Comparison of ENCODE assay signal across 8 cellular contexts in the genomic region with DNA sequence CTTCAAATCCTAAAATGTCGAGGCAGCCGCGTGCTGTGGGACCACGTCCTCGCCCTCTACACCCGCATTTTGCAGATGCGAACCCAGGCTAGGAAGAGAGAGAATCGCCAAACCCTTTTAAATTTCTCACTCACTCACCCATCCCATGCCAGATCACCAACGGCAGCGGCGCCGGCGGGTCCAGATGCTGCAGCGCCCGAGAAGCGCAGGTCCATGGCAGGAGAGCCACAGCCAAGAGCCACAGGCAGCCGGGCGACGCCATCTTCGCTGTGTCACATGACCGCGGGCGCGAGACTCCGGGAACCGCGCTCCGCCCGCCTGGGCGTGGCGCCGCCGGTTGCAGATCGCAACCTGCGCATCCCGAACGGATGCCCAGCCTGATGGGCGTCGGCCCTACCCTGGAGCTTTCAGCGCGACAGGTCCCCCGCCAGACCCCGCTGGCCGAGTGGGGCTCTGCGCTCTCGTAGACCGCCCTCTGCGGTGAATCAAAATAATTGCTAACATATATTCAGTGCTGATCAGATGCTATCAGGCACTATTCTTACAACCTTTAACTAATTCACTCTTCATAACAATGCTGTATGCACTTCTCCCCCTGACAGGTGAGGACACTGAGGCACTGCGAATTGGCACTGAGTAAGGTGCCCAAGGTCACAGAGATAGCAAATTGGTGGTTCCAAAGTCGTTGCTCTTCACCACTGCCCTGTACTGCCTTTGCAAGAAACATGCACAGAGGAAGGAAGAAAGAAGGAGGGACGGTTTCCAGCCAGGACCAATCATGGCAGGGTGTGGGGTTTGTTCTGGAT. TPM values are rescaled to one million over a fixed set of nuclear protein-coding genes. Genes with fewer than 3 reads are reported as not detected.
DNase-seq lines count a peak whose midpoint lies in the region; ATAC-seq, FAIRE-seq and TF ChIP-seq lines count a peak whose summit lies in the region.

Gene PPT1 (minus strand): TSS at position 276 of the 806 bp plus-strand sequence. CDS start 14 bp downstream, at position 262.

- TF ChIP-seq EP300 in HepG2 (IDR thresholded peaks at IDR 0.05; ENCODE audit: low read depth in 2 of 2, low read length in 2 of 2) (no peak), HepG2 (CRISPR knock-in tag; IDR thresholded peaks at IDR 0.05; ENCODE audit: borderline replicate concordance) (0 out of 2 replicates have a peak, but pooled peaks have one; percentile 39)

- H3K9ac ChIP-seq in HepG2 (ENCODE audit: insufficient read depth, low read depth, low read length), result peak within 1 kb of the TSS; percentile 63

- peak; percentile 79 for ATAC-seq in GM18517 (IDR thresholded peaks at IDR 0.05; ENCODE audit: unreplicated experiment)
- peak; percentile 79 for ATAC-seq in HG03196 (IDR thresholded peaks at IDR 0.05; ENCODE audit: unreplicated experiment)
- ATAC-seq in HepG2, result peak; percentile 98

- H3K27ac Mint-ChIP-seq in dendritic cell treated with granulocyte-macrophage colony-stimulating factor and Interleukin-4, amounts not matched to agents 40 ng/mL and 50 ng/mL, for 4 days, result peak within 1 kb of the TSS; percentile 93

- in situ Hi-C loops in HepG2 (cut with HindIII; ENCODE audit: extremely low pct_ligation_motif_present, low pct_unique_long_range_greater_than_20kb), result no loop called here

- peak within 1 kb of the TSS; percentile 62 to 84 (median 73) for H3K4me3 ChIP-seq in HepG2 (replicated peaks in 1 of 3; ENCODE audit: insufficient read depth in 1 of 3, low read depth in 2 of 3, low read length in 3 of 3)

- peak; percentile 77 to 90 for TF ChIP-seq POLR2A in HepG2 (IDR thresholded peaks at IDR 0.05; ENCODE audit: insufficient read depth in 1 of 2, low read depth in 2 of 2, low read length in 2 of 2)

- peak; percentile 18 for TF ChIP-seq CTCF in HepG2 (CRISPR knock-in tag; IDR thresholded peaks at IDR 0.05)

- H3K36me3 ChIP-seq in HepG2 (replicated peaks in 1 of 2; ENCODE audit: control insufficient read depth in 1 of 2, insufficient read depth in 2 of 2, low read length in 2 of 2), result peaks cover 2 to 3% of the 10 kb centered on the region in 2 experiments; a peak in 2 of 5 replicates

- H3K9me3 Mint-ChIP-seq in dendritic cell treated with granulocyte-macrophage colony-stimulating factor and Interleukin-4, amounts not matched to agents 40 ng/mL and 50 ng/mL, for 4 days, result peaks cover 3% of the 10 kb centered on the region

- TF ChIP-seq RAD21 in HepG2 (CRISPR knock-in tag; IDR thresholded peaks at IDR 0.05), result no peak

- peak within 1 kb of the TSS; percentile 95 for H3K4me3 Mint-ChIP-seq in dendritic cell treated with granulocyte-macrophage colony-stimulating factor and Interleukin-4, amounts not matched to agents 40 ng/mL and 50 ng/mL, for 4 days

- H3K79me2 ChIP-seq in HepG2 (ENCODE audit: insufficient read depth, low read length), result peaks cover 13% of the 10 kb centered on the region

- peaks cover 7% of the 10 kb centered on the region for H3K27me3 Mint-ChIP-seq in dendritic cell treated with granulocyte-macrophage colony-stimulating factor and Interleukin-4, amounts not matched to agents 40 ng/mL and 50 ng/mL, for 4 days

- peaks cover 33% of the 10 kb centered on the region for H3K36me3 Mint-ChIP-seq in dendritic cell treated with granulocyte-macrophage colony-stimulating factor and Interleukin-4, amounts not matched to agents 40 ng/mL and 50 ng/mL, for 4 days (ENCODE audit: low read depth)

- intact Hi-C loops in dendritic cell treated with granulocyte-macrophage colony-stimulating factor and Interleukin-4, amounts not matched to agents 40 ng/mL and 50 ng/mL, for 4 days (cut with micrococcal nuclease), result loop anchor here (10.0 kb wide), 1 partner anchor 68 kb away; the partner anchor contains the start of gene RLF
- intact Hi-C loops in HepG2 (cut with micrococcal nuclease; ENCODE audit: unreplicated experiment), result no loop called here

- H3K4me1 ChIP-seq in HepG2 (ENCODE audit: insufficient read depth, low read length), result peaks cover 37% of the 10 kb centered on the region

- CTCF ChIA-PET in HepG2 (lab: Yijun Ruan, JAX; ENCODE audit: low intra/inter-chr PET ratio, low total read pairs), result no interaction called here

- H3K27ac ChIP-seq in HepG2 (ENCODE audit: extremely low read length, insufficient read depth, low read length), result peak within 1 kb of the TSS; percentile 14

- peaks cover 35% of the 10 kb centered on the region for H3K4me1 Mint-ChIP-seq in dendritic cell treated with granulocyte-macrophage colony-stimulating factor and Interleukin-4, amounts not matched to agents 40 ng/mL and 50 ng/mL, for 4 days (ENCODE audit: low read depth)

- peaks cover 0 to 4% of the 10 kb centered on the region in 2 experiments; a peak in 1 of 5 replicates for H3K27me3 ChIP-seq in HepG2 (ENCODE audit: control insufficient read depth in 1 of 2, insufficient read depth in 2 of 2, low read length in 2 of 2)

- DNase-seq in 8988T, result peak; percentile 66
- DNase-seq in NCI-H510A treated with DMSO at 0.1 percent for 48 hours (lab: John Stamatoyannopoulos, UW), result peak; percentile 98
- DNase-seq in activated CD4-positive, alpha-beta T cell treated with anti-CD3 and anti-CD28 coated beads, Interleukin-2, amount 50 U/mL, for 24 hours (ENCODE audit: low read depth in 1 of 2, low spot score in 1 of 2), result peak; percentile 52 to 55
- DNase-seq in HepG2 (ENCODE audit: low spot score), result peak; percentile 56
- peak; percentile 74 to 75 for DNase-seq in stimulated activated CD4-positive, alpha-beta T cell treated with anti-CD3 and anti-CD28 coated beads, Interleukin-2, amount 100 ng/mL, for 48 hours

- FAIRE-seq in HepG2 (lab: Jason Lieb, UNC), result no peak

- peak within 1 kb of the TSS; percentile 100 for H3K4me2 ChIP-seq in HepG2 (ENCODE audit: low read depth, low read length)

- under 1% methylated on average over 13 of the region's 51 CpGs for WGBS in HepG2 (ENCODE audit: low lambda C conversion rate)

- POLR2A ChIA-PET in HepG2 (lab: Yijun Ruan, JAX), result no interaction called here

- no peaks in the 10 kb centered on the region for H4K20me1 ChIP-seq in HepG2 (ENCODE audit: insufficient read depth, low read length)

- no TSS peak for BruUV-seq in HepG2 (replicated peaks; lab: Mats Ljungman, UMichigan)

- H2AFZ ChIP-seq in HepG2 (ENCODE audit: low read length), result peak within 1 kb of the TSS; percentile 99

- peaks cover under 1% of the 10 kb centered on the region; the same call in 1 of the 2 replicates for H3K9me3 ChIP-seq in HepG2 (ENCODE audit: low read length)

TF ChIP-seq in HepG2, 621 proteins besides CTCF, POLR2A, EP300 and RAD21 (continues in another document):
- TF ChIP-seq SALL2 (CRISPR knock-in tag; IDR thresholded peaks at IDR 0.05) (peak; percentile 62; the same call in 1 of the 2 replicates), ZSCAN21 (CRISPR knock-in tag; IDR thresholded peaks at IDR 0.05; ENCODE audit: borderline replicate concordance) (no peak; the same call in 1 of the 2 replicates), NPAS2 (CRISPR knock-in tag; IDR thresholded peaks at IDR 0.05; ENCODE audit: borderline replicate concordance) (no peak), SP1 (IDR thresholded peaks at IDR 0.05) (no peak), SP1 (CRISPR knock-in tag; IDR thresholded peaks at IDR 0.05) (peak; percentile 57), EEA1 (CRISPR knock-in tag; IDR thresholded peaks at IDR 0.05; ENCODE audit: borderline replicate concordance) (0 out of 2 replicates have a peak, but pooled peaks have one; percentile 21), ARID3A (IDR thresholded peaks at IDR 0.05; ENCODE audit: low read depth, low read length) (no peak), RNF2 (conservative IDR thresholded peaks at IDR 0.05; ENCODE audit: low read depth) (peak; percentile 98), ZZZ3 (CRISPR knock-in tag; IDR thresholded peaks at IDR 0.05; ENCODE audit: borderline replicate concordance) (0 out of 2 replicates have a peak, but pooled peaks have one; percentile 54), TBX2 (CRISPR knock-in tag; IDR thresholded peaks at IDR 0.05; ENCODE audit: borderline replicate concordance) (peak; percentile 74; the same call in 1 of the 2 replicates)

RNA-seq across cellular contexts. Expression of gene PPT1, which starts in this region (rescaled TPM):
- 79.5 and 129 TPM in 2 replicates for total RNA-seq in HepG2 (2016; rRNA removed; fragmentation: Illumina TruSeq; extraction: Trizol)
- total RNA-seq in HepG2 (2016; cell fraction: cytosol; rRNA removed; fragmentation: Illumina TruSeq; extraction: Trizol; ENCODE audit: low read depth), result 9.2 and 11.5 TPM in 2 replicates
- total RNA-seq in HepG2 (2016; cell fraction: insoluble cytoplasmic fraction; rRNA removed; fragmentation: Illumina TruSeq; extraction: Trizol), result 76.9 and 130 TPM in 2 replicates
- 47.3 and 53.7 TPM in 2 replicates for total RNA-seq in HepG2 (2016; cell fraction: membrane; rRNA removed; fragmentation: Illumina TruSeq; extraction: Trizol)
- total RNA-seq in HepG2 (2016; cell fraction: nucleus; rRNA removed; fragmentation: Illumina TruSeq; extraction: Trizol), result 127 and 140 TPM in 2 replicates
- 113 and 129 TPM in 2 replicates for polyA plus RNA-seq in HepG2 (2011; rRNA removed)
- 81.0 and 93.7 TPM in 2 replicates for polyA plus RNA-seq in HepG2 (2011; cell fraction: cytosol; rRNA removed)
- polyA plus RNA-seq in HepG2 (2011; cell fraction: nucleus; rRNA removed), result 24.9 and 26.4 TPM in 2 replicates
- 106 and 123 TPM in 2 replicates for polyA plus RNA-seq in HepG2 (2012)
- 17.3 and 18.8 TPM in 2 replicates for polyA plus RNA-seq in HepG2 (2016; cell fraction: cytosol; fragmentation: Illumina TruSeq; extraction: Trizol; ENCODE audit: low read depth)
- polyA plus RNA-seq in HepG2 (2016; cell fraction: insoluble cytoplasmic fraction; fragmentation: Illumina TruSeq; extraction: Trizol; ENCODE audit: low read depth), result 101 TPM in 2 replicates
- polyA plus RNA-seq in HepG2 (2016; cell fraction: membrane; fragmentation: Illumina TruSeq; extraction: Trizol; ENCODE audit: low read depth), result 41.9 and 44.4 TPM in 2 replicates
- polyA plus RNA-seq in HepG2 (2016; cell fraction: nucleus; fragmentation: Illumina TruSeq; extraction: Trizol; ENCODE audit: insufficient read depth, low read depth), result 202 and 210 TPM in 2 replicates
- 107 and 205 TPM in 2 replicates for polyA minus RNA-seq in HepG2 (2011; rRNA and poly(A)+ RNA removed; ENCODE audit: low replicate concordance)
- 54.3 and 56.6 TPM in 2 replicates for polyA minus RNA-seq in HepG2 (2011; cell fraction: cytosol; rRNA and poly(A)+ RNA removed)
- polyA minus RNA-seq in HepG2 (2011; cell fraction: nucleus; rRNA and poly(A)+ RNA removed), result 25.0 and 25.7 TPM in 2 replicates

Comparison
In these comparisons a context has a peak if more than half of its experiments do, and no peak if none do; other contexts are left out.
1. Peak in every context shown above with its lines: DNase-seq, ATAC-seq, H3K4me3 ChIP-seq and H3K27ac ChIP-seq.